13 cellular contexts compared by ENCODE assay signal in genomic region chr10:95309958-95310357, GRCh38. TPM values are rescaled to one million over a fixed set of nuclear protein-coding genes. Genes with fewer than 3 reads are reported as not detected.
A peak's percentile ranks its signal among the peaks of the same experiment; 100 is the strongest.
DNase-seq lines count a peak whose midpoint lies in the region; ATAC-seq and TF ChIP-seq lines count a peak whose summit lies in the region.
"Had no signal": no experiment of that assay in that cellular context is flagged by ENCODE, and none has a peak within 500 bp of the region (broad histone marks: within the 10 kb centered on the region; RNA-seq: fewer than 3 reads in every experiment).

No MANE protein-coding gene starts in this region.

- H3K36me3 Mint-ChIP-seq in memory B cell = no peaks in the 10 kb centered on the region
- H3K36me3 Mint-ChIP-seq: natural killer cell had no signal

- no peaks in the 10 kb centered on the region for H3K9me3 Mint-ChIP-seq in memory B cell
- H3K9me3 Mint-ChIP-seq: activated T-cell treated with anti-CD3 and anti-CD28 coated beads, Interleukin-2, amount 50 U/mL, for 4 hours; natural killer cell had no signal

- peaks cover 20% of the 10 kb centered on the region for H3K4me1 Mint-ChIP-seq in memory B cell

- peak; percentile 58 for ATAC-seq in GM18502 (IDR thresholded peaks at IDR 0.05; ENCODE audit: poor library complexity, unreplicated experiment)
- peak; percentile 61 for ATAC-seq in HG03432 (IDR thresholded peaks at IDR 0.05; ENCODE audit: unreplicated experiment)
- ATAC-seq in memory B cell (ENCODE audit: low read depth) = peak; percentile 82
- ATAC-seq in HG03521 (IDR thresholded peaks at IDR 0.05; ENCODE audit: unreplicated experiment) = no peak
- ATAC-seq: activated T-cell treated with anti-CD3 and anti-CD28 coated beads, Interleukin-2, amount 50 U/mL, for 4 hours; natural killer cell had no signal

- H3K4me3 Mint-ChIP-seq in memory B cell = peak overlapping the region; percentile 59
- H3K4me3 Mint-ChIP-seq: activated T-cell treated with anti-CD3 and anti-CD28 coated beads, Interleukin-2, amount 50 U/mL, for 4 hours; natural killer cell had no signal

- peaks cover 2% of the 10 kb centered on the region for H3K27me3 Mint-ChIP-seq in memory B cell

- in situ Hi-C loops in G401 (cut with HindIII; ENCODE audit: low sequenced_read_pairs) = no loop called here

- no peak for TF ChIP-seq CTCF in GM20000 (IDR thresholded peaks at IDR 0.05; ENCODE audit: extremely low read depth, missing control alignments)

- H3K27ac Mint-ChIP-seq in memory B cell = peak overlapping the region; percentile 89
- H3K27ac Mint-ChIP-seq: natural killer cell had no signal

- DNase-seq in GM20000 (ENCODE audit: low spot score) = peak; percentile 32
- no peak for DNase-seq in memory B cell (ENCODE audit: low spot score in 2 of 2)
- no peak for DNase-seq in C1 segment of cervical spinal cord (lab: John Stamatoyannopoulos, UW)
- DNase-seq in NAMALWA (ENCODE audit: low spot score) = no peak
- DNase-seq in G401 (ENCODE audit: low spot score) = no peak
- DNase-seq: activated T-cell treated with anti-CD3 and anti-CD28 coated beads, Interleukin-2, amount 50 U/mL, for 4 hours; natural killer cell; NCI-H1417 treated with DMSO at 0.1 percent for 48 hours; SJCRH30; testis had no signal

RNA-seq across cellular contexts. Expression of gene PDLIM1, which starts 19.2 kb away (rescaled TPM):
- not detected in 2 replicates for total RNA-seq in G401 (2014; rRNA removed; shearing (Covaris generic))
